17 cellular contexts compared by ENCODE assay signal in genomic region chr6:37802810-37803209, GRCh38.
"Had no signal": no experiment of that assay in that cellular context is flagged by ENCODE, and none has a peak within 500 bp of the region (broad histone marks: within the 10 kb centered on the region; RNA-seq: fewer than 3 reads in every experiment).

No MANE protein-coding gene starts in this region.

- H3K9me3 ChIP-seq: heart left ventricle, pancreas, sigmoid colon, uterus had no signal

- H3K27me3 ChIP-seq: heart left ventricle, neural progenitor cell, pancreas, sigmoid colon, uterus had no signal

- DNase-seq: activated B cell treated with CpG ODN at 0.5 μM for 24 hours; activated CD4-positive, alpha-beta T cell treated with anti-CD3 and anti-CD28 coated beads, Interleukin-2, amount 10 ng/mL, durations not matched to agents 7 days and 5 days; activated CD8-positive, alpha-beta memory T cell treated with anti-CD3 and anti-CD28 coated beads for 24 hours; activated naive CD8-positive, alpha-beta T cell treated with anti-CD3 and anti-CD28 coated beads for 36 hours; anterior cingulate cortex; brain microvascular endothelial cell; cortex of kidney; effector memory CD4-positive, alpha-beta T cell; heart left ventricle; immature natural killer cell; left cardiac atrium; pancreas; sigmoid colon; stimulated activated CD4-positive, alpha-beta T cell treated with anti-CD3 and anti-CD28 coated beads, Interleukin-1b, Interleukin-23, amount 100 ng/mL, for 48 hours; uterus had no signal

- H3K27ac ChIP-seq: brain microvascular endothelial cell, heart left ventricle, neural progenitor cell, pancreas, sigmoid colon, uterus had no signal

- H3K36me3 ChIP-seq: brain microvascular endothelial cell, heart left ventricle, neural progenitor cell, pancreas, sigmoid colon, uterus had no signal

- H3K4me3 ChIP-seq: heart left ventricle, lung, neural progenitor cell, pancreas, sigmoid colon, uterus had no signal

- ATAC-seq: left cardiac atrium had no signal

- H3K4me1 ChIP-seq: pancreas, uterus had no signal
